ENCODE assay signal across 1 cellular context in the genomic region with DNA sequence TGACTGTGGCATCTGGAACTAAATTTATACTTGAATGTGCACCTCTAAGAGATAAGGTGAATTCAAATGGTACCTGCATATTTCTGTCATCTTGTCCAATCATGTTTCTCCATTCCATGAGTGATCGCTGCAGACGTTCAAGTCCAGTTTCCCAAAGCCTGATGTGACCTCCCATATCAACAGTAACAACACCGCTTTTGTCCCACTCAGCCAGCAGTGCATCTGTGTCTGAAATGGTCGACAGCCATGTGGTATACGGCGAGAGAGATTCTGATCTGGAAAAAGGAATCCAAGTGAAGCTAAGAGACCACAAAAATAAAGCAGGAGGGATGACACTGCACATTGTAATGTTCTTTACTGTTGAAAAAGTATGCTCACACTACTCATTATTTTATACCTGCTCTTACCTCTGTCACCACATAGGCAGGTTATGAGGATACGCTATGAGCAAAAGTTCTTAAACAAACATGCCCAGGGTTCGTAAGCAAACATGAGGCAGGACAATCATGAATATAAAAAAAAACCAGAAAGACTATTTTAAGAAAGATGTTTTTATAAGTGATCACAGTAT.
A peak's percentile ranks its signal among the peaks of the same experiment; 100 is the strongest.
TF ChIP-seq lines count a peak whose summit lies in the region.

No MANE protein-coding gene starts in this region.

TF ChIP-seq in K562, 482 proteins besides CTCF, POLR2A, EP300 and RAD21 (continued from another document):
- TF ChIP-seq, protein P1, sequence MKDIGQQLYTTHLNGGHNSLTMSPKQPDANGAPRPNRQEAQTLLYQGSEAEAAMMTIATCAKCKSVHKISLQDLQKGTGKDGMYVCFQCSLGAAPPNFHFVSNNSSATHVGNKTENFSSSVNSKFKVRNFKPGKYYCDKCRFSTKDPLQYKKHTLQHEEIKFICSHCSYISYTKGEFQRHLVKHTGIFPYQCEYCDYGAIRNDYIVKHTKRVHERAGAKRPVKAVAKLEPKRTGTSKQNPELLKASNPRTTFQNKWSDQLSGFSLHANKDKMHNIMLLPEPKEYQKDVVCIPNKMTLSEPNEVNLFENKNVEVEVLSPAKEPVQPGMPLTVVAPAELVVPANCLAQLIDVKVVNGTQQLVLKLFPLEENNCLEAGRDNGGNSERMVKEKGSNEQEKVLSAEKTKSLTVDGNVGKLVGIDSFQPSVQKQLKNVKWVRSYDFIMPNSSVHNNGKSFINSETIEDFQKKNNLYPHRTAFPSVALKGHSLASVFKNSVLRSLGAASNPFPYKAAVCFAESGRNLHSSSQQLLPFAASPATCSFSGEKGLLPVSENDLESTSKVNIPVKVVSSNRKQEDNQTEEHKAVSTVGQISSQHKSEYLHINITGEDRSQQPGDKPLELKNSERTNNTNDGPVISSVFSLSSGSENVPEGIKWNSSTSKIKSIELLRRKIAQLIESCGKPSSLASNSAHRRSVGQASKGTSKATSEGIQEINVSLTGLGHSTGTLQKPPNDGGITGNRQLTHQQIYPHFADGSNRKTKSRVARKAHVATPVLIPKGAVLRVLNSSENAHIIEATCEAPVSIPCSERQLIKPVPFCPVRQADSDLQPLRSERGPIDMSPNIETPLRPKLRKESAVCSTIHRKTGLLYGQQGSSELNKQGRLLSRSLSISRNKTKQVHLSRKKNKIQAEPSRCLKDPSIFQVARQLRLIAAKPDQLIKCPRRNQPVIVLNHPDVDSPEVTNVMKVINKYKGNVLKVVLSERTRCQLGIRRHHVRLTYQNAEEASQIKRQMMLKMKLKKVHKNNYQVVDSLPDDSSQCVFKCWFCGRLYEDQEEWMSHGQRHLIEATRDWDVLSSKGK (CRISPR knock-in tag; IDR thresholded peaks at IDR 0.05) = no peak
- TF ChIP-seq, protein P2, sequence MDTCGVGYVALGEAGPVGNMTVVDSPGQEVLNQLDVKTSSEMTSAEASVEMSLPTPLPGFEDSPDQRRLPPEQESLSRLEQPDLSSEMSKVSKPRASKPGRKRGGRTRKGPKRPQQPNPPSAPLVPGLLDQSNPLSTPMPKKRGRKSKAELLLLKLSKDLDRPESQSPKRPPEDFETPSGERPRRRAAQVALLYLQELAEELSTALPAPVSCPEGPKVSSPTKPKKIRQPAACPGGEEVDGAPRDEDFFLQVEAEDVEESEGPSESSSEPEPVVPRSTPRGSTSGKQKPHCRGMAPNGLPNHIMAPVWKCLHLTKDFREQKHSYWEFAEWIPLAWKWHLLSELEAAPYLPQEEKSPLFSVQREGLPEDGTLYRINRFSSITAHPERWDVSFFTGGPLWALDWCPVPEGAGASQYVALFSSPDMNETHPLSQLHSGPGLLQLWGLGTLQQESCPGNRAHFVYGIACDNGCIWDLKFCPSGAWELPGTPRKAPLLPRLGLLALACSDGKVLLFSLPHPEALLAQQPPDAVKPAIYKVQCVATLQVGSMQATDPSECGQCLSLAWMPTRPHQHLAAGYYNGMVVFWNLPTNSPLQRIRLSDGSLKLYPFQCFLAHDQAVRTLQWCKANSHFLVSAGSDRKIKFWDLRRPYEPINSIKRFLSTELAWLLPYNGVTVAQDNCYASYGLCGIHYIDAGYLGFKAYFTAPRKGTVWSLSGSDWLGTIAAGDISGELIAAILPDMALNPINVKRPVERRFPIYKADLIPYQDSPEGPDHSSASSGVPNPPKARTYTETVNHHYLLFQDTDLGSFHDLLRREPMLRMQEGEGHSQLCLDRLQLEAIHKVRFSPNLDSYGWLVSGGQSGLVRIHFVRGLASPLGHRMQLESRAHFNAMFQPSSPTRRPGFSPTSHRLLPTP (IDR thresholded peaks at IDR 0.05; ENCODE audit: borderline replicate concordance, extremely low read depth, insufficient read length) = no peak
- TF ChIP-seq C11orf30 (IDR thresholded peaks at IDR 0.05; ENCODE audit: low read depth) (peak; percentile 23; the same call in 1 of the 2 replicates), NFE2 (IDR thresholded peaks at IDR 0.05; ENCODE audit: low read depth) (peak; percentile 56)
